Comparison of ENCODE assay signal across 3 cellular contexts in genomic region chr7:101159696-101160674, GRCh38.
TF ChIP-seq lines count a peak whose summit lies in the region.

No MANE protein-coding gene starts in this region.

TF ChIP-seq in A549, 52 proteins besides CTCF, POLR2A, EP300 and RAD21:
- TF ChIP-seq FOSL2 (IDR thresholded peaks at IDR 0.05): peak; percentile 48
- peak; percentile 78 for TF ChIP-seq FOSL2 (CRISPR knock-in tag; IDR thresholded peaks at IDR 0.05)
- no peak for TF ChIP-seq NFE2L2 (conservative IDR thresholded peaks at IDR 0.05; ENCODE audit: low read length)
- TF ChIP-seq, protein P1, sequence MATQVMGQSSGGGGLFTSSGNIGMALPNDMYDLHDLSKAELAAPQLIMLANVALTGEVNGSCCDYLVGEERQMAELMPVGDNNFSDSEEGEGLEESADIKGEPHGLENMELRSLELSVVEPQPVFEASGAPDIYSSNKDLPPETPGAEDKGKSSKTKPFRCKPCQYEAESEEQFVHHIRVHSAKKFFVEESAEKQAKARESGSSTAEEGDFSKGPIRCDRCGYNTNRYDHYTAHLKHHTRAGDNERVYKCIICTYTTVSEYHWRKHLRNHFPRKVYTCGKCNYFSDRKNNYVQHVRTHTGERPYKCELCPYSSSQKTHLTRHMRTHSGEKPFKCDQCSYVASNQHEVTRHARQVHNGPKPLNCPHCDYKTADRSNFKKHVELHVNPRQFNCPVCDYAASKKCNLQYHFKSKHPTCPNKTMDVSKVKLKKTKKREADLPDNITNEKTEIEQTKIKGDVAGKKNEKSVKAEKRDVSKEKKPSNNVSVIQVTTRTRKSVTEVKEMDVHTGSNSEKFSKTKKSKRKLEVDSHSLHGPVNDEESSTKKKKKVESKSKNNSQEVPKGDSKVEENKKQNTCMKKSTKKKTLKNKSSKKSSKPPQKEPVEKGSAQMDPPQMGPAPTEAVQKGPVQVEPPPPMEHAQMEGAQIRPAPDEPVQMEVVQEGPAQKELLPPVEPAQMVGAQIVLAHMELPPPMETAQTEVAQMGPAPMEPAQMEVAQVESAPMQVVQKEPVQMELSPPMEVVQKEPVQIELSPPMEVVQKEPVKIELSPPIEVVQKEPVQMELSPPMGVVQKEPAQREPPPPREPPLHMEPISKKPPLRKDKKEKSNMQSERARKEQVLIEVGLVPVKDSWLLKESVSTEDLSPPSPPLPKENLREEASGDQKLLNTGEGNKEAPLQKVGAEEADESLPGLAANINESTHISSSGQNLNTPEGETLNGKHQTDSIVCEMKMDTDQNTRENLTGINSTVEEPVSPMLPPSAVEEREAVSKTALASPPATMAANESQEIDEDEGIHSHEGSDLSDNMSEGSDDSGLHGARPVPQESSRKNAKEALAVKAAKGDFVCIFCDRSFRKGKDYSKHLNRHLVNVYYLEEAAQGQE (IDR thresholded peaks at IDR 0.05): no peak

TF ChIP-seq in HCT116, 20 proteins besides CTCF, POLR2A, EP300 and RAD21:
- TF ChIP-seq POLR2AphosphoS5 (IDR thresholded peaks at IDR 0.05; ENCODE audit: low read depth, low read length) (peak; percentile 62), ATF3 (IDR thresholded peaks at IDR 0.05) (no peak), SRF (IDR thresholded peaks at IDR 0.05; ENCODE audit: low read depth) (no peak), EZH2phosphoT487 (IDR thresholded peaks at IDR 0.05; ENCODE audit: borderline replicate concordance) (no peak), ZFX (IDR thresholded peaks at IDR 0.05) (no peak), JUND (IDR thresholded peaks at IDR 0.05) (no peak), SIN3A (IDR thresholded peaks at IDR 0.05; ENCODE audit: low read depth) (no peak), YY1 (IDR thresholded peaks at IDR 0.05; ENCODE audit: extremely low read depth, insufficient replicate concordance, low read depth, low read length) (peak; percentile 14), MAX (IDR thresholded peaks at IDR 0.05) (no peak), TCF7L2 (IDR thresholded peaks at IDR 0.05; ENCODE audit: borderline replicate concordance, extremely low read depth, insufficient read depth, insufficient read length) (peak; percentile 39), CEBPB (IDR thresholded peaks at IDR 0.05; ENCODE audit: low read depth) (no peak), FOSL1 (IDR thresholded peaks at IDR 0.05; ENCODE audit: low read depth) (no peak), SP1 (IDR thresholded peaks at IDR 0.05; ENCODE audit: low read depth) (no peak), EGR1 (IDR thresholded peaks at IDR 0.05; ENCODE audit: low read depth) (no peak), EZH2 (IDR thresholded peaks at IDR 0.05) (no peak), ZNF274 (IDR thresholded peaks at IDR 0.05; ENCODE audit: low read depth, low read length) (no peak), CBX3 (IDR thresholded peaks at IDR 0.05; ENCODE audit: low read depth) (no peak), ELF1 (IDR thresholded peaks at IDR 0.05; ENCODE audit: borderline replicate concordance, low read depth) (no peak)
- TF ChIP-seq, protein P1 (IDR thresholded peaks at IDR 0.05; ENCODE audit: low read depth): no peak
- TF ChIP-seq, protein P2, sequence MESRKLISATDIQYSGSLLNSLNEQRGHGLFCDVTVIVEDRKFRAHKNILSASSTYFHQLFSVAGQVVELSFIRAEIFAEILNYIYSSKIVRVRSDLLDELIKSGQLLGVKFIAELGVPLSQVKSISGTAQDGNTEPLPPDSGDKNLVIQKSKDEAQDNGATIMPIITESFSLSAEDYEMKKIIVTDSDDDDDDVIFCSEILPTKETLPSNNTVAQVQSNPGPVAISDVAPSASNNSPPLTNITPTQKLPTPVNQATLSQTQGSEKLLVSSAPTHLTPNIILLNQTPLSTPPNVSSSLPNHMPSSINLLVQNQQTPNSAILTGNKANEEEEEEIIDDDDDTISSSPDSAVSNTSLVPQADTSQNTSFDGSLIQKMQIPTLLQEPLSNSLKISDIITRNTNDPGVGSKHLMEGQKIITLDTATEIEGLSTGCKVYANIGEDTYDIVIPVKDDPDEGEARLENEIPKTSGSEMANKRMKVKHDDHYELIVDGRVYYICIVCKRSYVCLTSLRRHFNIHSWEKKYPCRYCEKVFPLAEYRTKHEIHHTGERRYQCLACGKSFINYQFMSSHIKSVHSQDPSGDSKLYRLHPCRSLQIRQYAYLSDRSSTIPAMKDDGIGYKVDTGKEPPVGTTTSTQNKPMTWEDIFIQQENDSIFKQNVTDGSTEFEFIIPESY (IDR thresholded peaks at IDR 0.05; ENCODE audit: extremely low read depth, insufficient replicate concordance, low read length): no peak

TF ChIP-seq in SK-N-SH, 30 proteins besides CTCF, POLR2A, EP300 and RAD21 (continues in another document):
- TF ChIP-seq MAX (IDR thresholded peaks at IDR 0.05; ENCODE audit: low read depth) (peak; percentile 48; the same call in 1 of the 2 replicates), GABPA (IDR thresholded peaks at IDR 0.05; ENCODE audit: low read depth) (no peak), YY1 (IDR thresholded peaks at IDR 0.05; ENCODE audit: low read depth) (no peak), CHD2 (IDR thresholded peaks at IDR 0.05; ENCODE audit: low read length, partially characterized antibody) (no peak), TEAD4 (IDR thresholded peaks at IDR 0.05; ENCODE audit: borderline replicate concordance, insufficient read depth) (no peak), FOXJ3 (CRISPR knock-in tag; IDR thresholded peaks at IDR 0.05) (no peak), POLR2AphosphoS5 (IDR thresholded peaks at IDR 0.05; ENCODE audit: low read depth, low read length) (no peak), TCF12 (IDR thresholded peaks at IDR 0.05) (peak; percentile 79), JUND (IDR thresholded peaks at IDR 0.05) (peak; percentile 95; the same call in 1 of the 2 replicates), GATA2 (CRISPR knock-in tag; IDR thresholded peaks at IDR 0.05) (no peak), TAF1 (IDR thresholded peaks at IDR 0.05; ENCODE audit: borderline replicate concordance, low read depth, low read length) (no peak), NRF1 (IDR thresholded peaks at IDR 0.05; ENCODE audit: low read depth, low read length) (no peak), RCOR1 (IDR thresholded peaks at IDR 0.05; ENCODE audit: low read length) (no peak), SMC3 (IDR thresholded peaks at IDR 0.05; ENCODE audit: low read depth, low read length) (no peak), SIN3A (IDR thresholded peaks at IDR 0.05; ENCODE audit: borderline replicate concordance, low read depth, low read length) (0 out of 2 replicates have a peak, but pooled peaks have one; percentile 44), EZH2phosphoT487 (IDR thresholded peaks at IDR 0.05; ENCODE audit: borderline replicate concordance, low read depth) (no peak), FOXM1 (IDR thresholded peaks at IDR 0.05; ENCODE audit: low read depth) (no peak), MEF2A (IDR thresholded peaks at IDR 0.05; ENCODE audit: borderline replicate concordance, low read depth) (no peak), USF1 (IDR thresholded peaks at IDR 0.05; ENCODE audit: borderline replicate concordance, low read depth) (no peak), RXRA (IDR thresholded peaks at IDR 0.05; ENCODE audit: borderline replicate concordance, low read depth) (no peak; the same call in 1 of the 2 replicates), IRF3 (IDR thresholded peaks at IDR 0.05; ENCODE audit: low read depth, low read length) (no peak), NFIC (IDR thresholded peaks at IDR 0.05; ENCODE audit: borderline replicate concordance) (no peak; the same call in 1 of the 2 replicates), RFX5 (IDR thresholded peaks at IDR 0.05; ENCODE audit: low read length) (no peak), MXI1 (IDR thresholded peaks at IDR 0.05; ENCODE audit: low read depth, low read length) (no peak), ELF1 (IDR thresholded peaks at IDR 0.05) (no peak), FOSL2 (IDR thresholded peaks at IDR 0.05; ENCODE audit: borderline replicate concordance, low read depth) (peak; percentile 97)
- TF ChIP-seq, protein P3, sequence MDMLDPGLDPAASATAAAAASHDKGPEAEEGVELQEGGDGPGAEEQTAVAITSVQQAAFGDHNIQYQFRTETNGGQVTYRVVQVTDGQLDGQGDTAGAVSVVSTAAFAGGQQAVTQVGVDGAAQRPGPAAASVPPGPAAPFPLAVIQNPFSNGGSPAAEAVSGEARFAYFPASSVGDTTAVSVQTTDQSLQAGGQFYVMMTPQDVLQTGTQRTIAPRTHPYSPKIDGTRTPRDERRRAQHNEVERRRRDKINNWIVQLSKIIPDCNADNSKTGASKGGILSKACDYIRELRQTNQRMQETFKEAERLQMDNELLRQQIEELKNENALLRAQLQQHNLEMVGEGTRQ (IDR thresholded peaks at IDR 0.05; ENCODE audit: borderline replicate concordance, low read depth, low read length): no peak
- TF ChIP-seq, protein P2 (IDR thresholded peaks at IDR 0.05; ENCODE audit: borderline replicate concordance, low read depth): no peak; the same call in 1 of the 2 replicates
- TF ChIP-seq, protein P1 (IDR thresholded peaks at IDR 0.05; ENCODE audit: low read depth, low read length): no peak
